ENCODE assay signal across 21 cellular contexts in genomic region chr13:37418490-37418889, GRCh38.
DNase-seq lines count a peak whose midpoint lies in the region; ATAC-seq and TF ChIP-seq lines count a peak whose summit lies in the region.
"Had no signal": no experiment of that assay in that cellular context is flagged by ENCODE, and none has a peak within 500 bp of the region (broad histone marks: within the 10 kb centered on the region; RNA-seq: fewer than 3 reads in every experiment).

No MANE protein-coding gene starts in this region.

- H3K9me3 Mint-ChIP-seq in neural progenitor cell: no peaks in the 10 kb centered on the region
- H3K9me3 Mint-ChIP-seq: HFFc6 had no signal

- no peak overlapping the region for H3K4me2 ChIP-seq in neural progenitor cell
- H3K4me2 ChIP-seq: A549 had no signal

- H3K36me3 Mint-ChIP-seq in neural progenitor cell (no peaks in the 10 kb centered on the region), T-helper 17 cell (ENCODE audit: low read depth) (no peaks in the 10 kb centered on the region)

- H3K36me3 ChIP-seq in adipocyte (ENCODE audit: control insufficient read depth, insufficient read depth, low read length, severe bottlenecking): no peaks in the 10 kb centered on the region
- H3K36me3 ChIP-seq in neural progenitor cell: no peaks in the 10 kb centered on the region
- H3K36me3 ChIP-seq: MG63 had no signal

- H3K9ac ChIP-seq in adipocyte (ENCODE audit: low read length) (no peak overlapping the region), neural progenitor cell (no peak overlapping the region)

- H3K4me1 ChIP-seq in adipocyte (ENCODE audit: control insufficient read depth, insufficient read depth, low read length): peaks cover 3% of the 10 kb centered on the region
- no peaks in the 10 kb centered on the region for H3K4me1 ChIP-seq in neural progenitor cell
- H3K4me1 ChIP-seq: A549 had no signal

- no peaks in the 10 kb centered on the region for H3K9me3 ChIP-seq in adipocyte (ENCODE audit: control insufficient read depth, low read length)
- H3K9me3 ChIP-seq in neural progenitor cell (ENCODE audit: low read depth): no peaks in the 10 kb centered on the region
- no peaks in the 10 kb centered on the region for H3K9me3 ChIP-seq in T-helper 17 cell (ENCODE audit: control insufficient read depth, low read length, poor library complexity, severe bottlenecking)
- H3K9me3 ChIP-seq: A549, MG63 had no signal

- H3K4me1 Mint-ChIP-seq in neural progenitor cell: no peaks in the 10 kb centered on the region
- H3K4me1 Mint-ChIP-seq in T-helper 17 cell: no peaks in the 10 kb centered on the region

- H3K27ac ChIP-seq in neural progenitor cell: no peak overlapping the region
- H3K27ac ChIP-seq: A549, HL-60 had no signal

- H3K27me3 Mint-ChIP-seq in neural progenitor cell (ENCODE audit: insufficient read depth, low read depth) (no peaks in the 10 kb centered on the region), T-helper 17 cell (no peaks in the 10 kb centered on the region)

- H3K27ac Mint-ChIP-seq in neural progenitor cell (no peak overlapping the region), T-helper 17 cell (no peak overlapping the region)
- H3K27ac Mint-ChIP-seq: HFFc6 had no signal

- ATAC-seq in HG02981 (IDR thresholded peaks at IDR 0.05; ENCODE audit: unreplicated experiment) (no peak), HG03097 (IDR thresholded peaks at IDR 0.05; ENCODE audit: low FRiP score, unreplicated experiment) (no peak), T-helper 17 cell (no peak)
- ATAC-seq: A549 had no signal

- DNase-seq in AG09309 (ENCODE audit: low read depth) (peak; percentile 63), adipocyte (ENCODE audit: low read depth) (peak; percentile 33), fibroblast of mammary gland (ENCODE audit: low read depth) (peak; percentile 49), neural progenitor cell (ENCODE audit: low spot score) (no peak), T-helper 17 cell (no peak)
- DNase-seq: C1 segment of cervical spinal cord, DMS79, HFFc6, Karpas-422, MG63, NCI-H1092, NCI-H1436 treated with DMSO at 0.1 percent for 48 hours, NCI-H2029, NCI-H345, NCI-H524 treated with DMSO at 0.1 percent for 48 hours, RPMI8226, SIG-M5 had no signal

- no peaks in the 10 kb centered on the region for H3F3A ChIP-seq in neural progenitor cell (ENCODE audit: low read depth)

- H3K4me3 Mint-ChIP-seq in neural progenitor cell (no peak overlapping the region), T-helper 17 cell (no peak overlapping the region)
- H3K4me3 Mint-ChIP-seq: HFFc6 had no signal

- H4K20me1 ChIP-seq in neural progenitor cell (ENCODE audit: low read depth): no peaks in the 10 kb centered on the region

- H3K27me3 ChIP-seq in adipocyte (replicated peaks; ENCODE audit: control insufficient read depth, insufficient read depth, low read length) (no peaks in the 10 kb centered on the region), neural progenitor cell (no peaks in the 10 kb centered on the region)
- H3K27me3 ChIP-seq: MG63 had no signal

- TF ChIP-seq CTCF in AG09309 (IDR thresholded peaks at IDR 0.05; ENCODE audit: control insufficient read depth, insufficient read depth, low read depth, low read length, missing control alignments) (no peak), fibroblast of mammary gland (conservative IDR thresholded peaks at IDR 0.05; ENCODE audit: control insufficient read depth, insufficient read depth, low read depth, low read length) (no peak), neural progenitor cell (IDR thresholded peaks at IDR 0.05) (no peak)

- peak overlapping the region; percentile 2 for H2AFZ ChIP-seq in neural progenitor cell (replicated peaks)

- H3K4me3 ChIP-seq in AG09309 (ENCODE audit: control insufficient read depth, low read depth, low read length): no peak overlapping the region
- no peak overlapping the region for H3K4me3 ChIP-seq in adipocyte (ENCODE audit: low read length)
- H3K4me3 ChIP-seq in fibroblast of mammary gland (ENCODE audit: control insufficient read depth, low read depth, low read length): no peak overlapping the region
- H3K4me3 ChIP-seq in neural progenitor cell: no peak overlapping the region
- H3K4me3 ChIP-seq: A549, MG63 had no signal

- H3K79me2 ChIP-seq in neural progenitor cell (ENCODE audit: low read depth): no peaks in the 10 kb centered on the region

Comparison
In these comparisons a context has a peak if more than half of its experiments do, and no peak if none do; other contexts are left out.
1. DNase-seq: peak in AG09309 (single experiment), adipocyte (single experiment) and fibroblast of mammary gland (single experiment); none in neural progenitor cell (single experiment) and T-helper 17 cell (0 of 3).